Comparison of ENCODE assay signal across 22 cellular contexts in the genomic region with DNA sequence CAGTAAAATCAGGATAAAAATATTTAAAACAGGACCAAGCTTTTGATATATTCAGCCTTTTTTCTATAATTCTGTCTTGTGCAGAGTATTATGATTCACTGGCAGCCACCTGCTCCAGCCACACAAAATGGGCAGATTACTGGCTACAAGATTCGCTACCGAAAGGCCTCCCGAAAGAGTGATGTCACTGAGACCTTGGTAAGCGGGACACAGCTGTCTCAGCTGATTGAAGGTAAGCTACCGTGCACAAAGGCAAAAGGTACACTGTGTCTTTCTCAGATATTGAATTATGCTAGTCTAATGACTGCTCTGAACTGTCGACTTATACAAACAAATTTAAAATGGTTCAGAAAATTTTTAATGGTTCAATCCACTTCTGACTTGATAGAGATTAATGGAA.
"Had no signal": no experiment of that assay in that cellular context is flagged by ENCODE, and none has a peak within 500 bp of the region (broad histone marks: within the 10 kb centered on the region; RNA-seq: fewer than 3 reads in every experiment).

No MANE protein-coding gene starts in this region.

- H3K9me3 Mint-ChIP-seq: dendritic cell treated with granulocyte-macrophage colony-stimulating factor and Interleukin-4, amounts not matched to agents 40 ng/mL and 50 ng/mL, for 4 days; effector memory CD8-positive, alpha-beta T cell; immature natural killer cell; mesothelial cell of epicardium; naive thymus-derived CD4-positive, alpha-beta T cell had no signal

- H2AFZ ChIP-seq: hepatocyte had no signal

- H3K27me3 Mint-ChIP-seq: effector memory CD8-positive, alpha-beta T cell; naive thymus-derived CD4-positive, alpha-beta T cell had no signal

- H3K36me3 ChIP-seq: colonic mucosa had no signal

- H3K4me1 Mint-ChIP-seq: immature natural killer cell, mesothelial cell of epicardium had no signal

- H3K27ac Mint-ChIP-seq: dendritic cell treated with granulocyte-macrophage colony-stimulating factor and Interleukin-4, amounts not matched to agents 40 ng/mL and 50 ng/mL, for 4 days; effector memory CD8-positive, alpha-beta T cell; immature natural killer cell; mesothelial cell of epicardium; naive thymus-derived CD4-positive, alpha-beta T cell had no signal

- H3K4me3 Mint-ChIP-seq: dendritic cell treated with granulocyte-macrophage colony-stimulating factor and Interleukin-4, amounts not matched to agents 40 ng/mL and 50 ng/mL, for 4 days; effector memory CD8-positive, alpha-beta T cell; immature natural killer cell; mesothelial cell of epicardium; naive thymus-derived CD4-positive, alpha-beta T cell had no signal

- DNase-seq: colonic mucosa; cortex of kidney; effector CD8-positive, alpha-beta T cell; effector memory CD8-positive, alpha-beta T cell; foreskin keratinocyte; heart left ventricle; hypothalamus; immature natural killer cell; left cardiac atrium; left lung; left ventricle myocardium superior; lower lobe of right lung; mesenchymal stem cell; naive thymus-derived CD4-positive, alpha-beta T cell had no signal

- H3K4me2 ChIP-seq: hepatocyte had no signal

- H3K4me3 ChIP-seq: colonic mucosa, esophagus muscularis mucosa, gastroesophageal sphincter, heart left ventricle, hepatocyte, left lung, lower lobe of right lung had no signal

- ATAC-seq: effector memory CD8-positive, alpha-beta T cell; foreskin keratinocyte; gastroesophageal sphincter; heart left ventricle; left cardiac atrium; left lung; left ventricle myocardium superior; lower lobe of right lung; naive thymus-derived CD4-positive, alpha-beta T cell had no signal

- H3K27me3 ChIP-seq: colonic mucosa, esophagus muscularis mucosa, foreskin keratinocyte, gastroesophageal sphincter, heart left ventricle, hepatocyte, left lung had no signal

- H3K9me3 ChIP-seq: colonic mucosa, esophagus muscularis mucosa, gastroesophageal sphincter, heart left ventricle, left lung, lower lobe of right lung had no signal

- H3K27ac ChIP-seq: colonic mucosa, esophagus muscularis mucosa, foreskin keratinocyte, gastroesophageal sphincter, heart left ventricle, hepatocyte, left lung, lower lobe of right lung had no signal

- H3K4me1 ChIP-seq: colonic mucosa, esophagus muscularis mucosa, foreskin keratinocyte, gastroesophageal sphincter, heart left ventricle, left lung, lower lobe of right lung had no signal

- FAIRE-seq: endothelial cell of umbilical vein, frontal cortex, keratinocyte had no signal

- H3K79me2 ChIP-seq: hepatocyte had no signal
